In the genomic region with DNA sequence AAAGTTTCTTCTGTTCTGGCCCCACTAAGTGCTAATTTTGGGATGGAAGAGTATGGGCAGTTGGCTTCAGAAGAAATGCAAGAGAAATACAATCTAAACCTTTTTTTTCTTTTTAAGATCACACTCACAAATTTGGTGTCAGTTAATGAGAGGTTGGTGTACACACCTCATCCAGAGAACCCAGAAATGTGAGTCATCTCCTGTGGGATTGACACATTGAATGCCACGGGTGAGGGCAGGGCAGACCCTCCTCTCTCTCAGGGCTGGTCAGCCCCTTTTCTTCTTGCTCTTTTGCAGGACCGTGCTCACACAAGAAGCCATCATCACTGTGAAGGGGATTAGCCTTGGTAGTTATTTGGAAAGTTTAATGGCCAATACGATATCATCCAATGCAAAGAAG, we compare ENCODE assay signal across 1 cellular context.
TF ChIP-seq lines count a peak whose summit lies in the region.

No MANE protein-coding gene starts in this region.

TF ChIP-seq in endothelial cell of umbilical vein, 7 proteins besides CTCF, POLR2A, EP300 and RAD21:
- TF ChIP-seq MYC (IDR thresholded peaks at IDR 0.05; ENCODE audit: low read depth, low read length) (no peak), FOS (IDR thresholded peaks at IDR 0.05; ENCODE audit: borderline replicate concordance, insufficient read depth, low read length) (no peak), GATA2 (IDR thresholded peaks at IDR 0.05; ENCODE audit: insufficient read depth, insufficient read length, low read depth, low read length) (no peak), POLR2AphosphoS5 (IDR thresholded peaks at IDR 0.05; ENCODE audit: insufficient read depth, low read depth, low read length) (no peak), EZH2 (IDR thresholded peaks at IDR 0.05; ENCODE audit: borderline replicate concordance, low read depth, low read length, severe bottlenecking) (no peak), JUN (IDR thresholded peaks at IDR 0.05; ENCODE audit: borderline replicate concordance, insufficient read depth, insufficient read length, low read depth) (no peak)
- TF ChIP-seq, protein P1, sequence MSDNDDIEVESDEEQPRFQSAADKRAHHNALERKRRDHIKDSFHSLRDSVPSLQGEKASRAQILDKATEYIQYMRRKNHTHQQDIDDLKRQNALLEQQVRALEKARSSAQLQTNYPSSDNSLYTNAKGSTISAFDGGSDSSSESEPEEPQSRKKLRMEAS (IDR thresholded peaks at IDR 0.05; ENCODE audit: insufficient read depth, insufficient read length), result no peak
TF ChIP-seq in endothelial cell of umbilical vein: peak in this region for 0.
